In the genomic region with DNA sequence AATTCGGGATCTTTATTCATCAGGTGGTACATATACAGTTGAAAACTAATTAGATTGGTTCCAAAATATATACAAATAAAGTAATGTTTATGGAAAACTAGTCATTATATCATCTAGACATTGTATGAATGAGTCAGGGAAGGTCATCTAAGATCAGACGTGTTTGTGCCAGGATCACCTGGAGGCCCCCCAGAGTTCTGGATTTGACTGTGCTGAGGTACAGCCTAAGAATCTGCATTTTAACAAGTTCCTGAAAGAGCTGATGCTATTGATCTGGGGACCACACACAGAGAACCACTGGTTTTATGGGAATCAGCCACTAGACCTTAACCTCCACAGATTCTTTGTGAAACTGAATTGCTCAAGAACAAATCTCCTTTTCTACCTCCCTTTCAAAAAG, we compare ENCODE assay signal across 23 cellular contexts.
"Had no signal": no experiment of that assay in that cellular context is flagged by ENCODE, and none has a peak within 500 bp of the region (broad histone marks: within the 10 kb centered on the region; RNA-seq: fewer than 3 reads in every experiment).

No MANE protein-coding gene starts in this region.

- ATAC-seq: K562, PC-3, SK-N-SH treated with all-trans-retinoic acid at 6 μM for 48 hours had no signal

- H3K36me3 Mint-ChIP-seq: activated naive CD8-positive, alpha-beta T cell treated with anti-CD3 and anti-CD28 coated beads, Interleukin-2, amount 10 ng/mL, durations not matched to agents 7 days and 5 days had no signal

- H3K27ac ChIP-seq: adrenal gland, SJSA1 had no signal

- H3K9me3 ChIP-seq: adrenal gland, SJSA1 had no signal

- H3K36me3 ChIP-seq: adrenal gland, SJSA1 had no signal

- H3K27ac Mint-ChIP-seq: activated naive CD8-positive, alpha-beta T cell treated with anti-CD3 and anti-CD28 coated beads, Interleukin-2, amount 10 ng/mL, durations not matched to agents 7 days and 5 days had no signal

- H3K9me3 Mint-ChIP-seq: activated naive CD8-positive, alpha-beta T cell treated with anti-CD3 and anti-CD28 coated beads, Interleukin-2, amount 10 ng/mL, durations not matched to agents 7 days and 5 days had no signal

- H3K4me3 ChIP-seq: adrenal gland, K562, SJSA1 had no signal

- H3K4me1 ChIP-seq: adrenal gland, SJSA1 had no signal

- H3K4me3 Mint-ChIP-seq: activated naive CD8-positive, alpha-beta T cell treated with anti-CD3 and anti-CD28 coated beads, Interleukin-2, amount 10 ng/mL, durations not matched to agents 7 days and 5 days had no signal

- FAIRE-seq: colon, K562, RCC 7860 had no signal

- H3K4me1 Mint-ChIP-seq: activated naive CD8-positive, alpha-beta T cell treated with anti-CD3 and anti-CD28 coated beads, Interleukin-2, amount 10 ng/mL, durations not matched to agents 7 days and 5 days had no signal

- H3K27me3 ChIP-seq: adrenal gland, SJSA1 had no signal

- DNase-seq: activated CD4-positive, CD25-positive, alpha-beta regulatory T cell treated with anti-CD3 and anti-CD28 coated beads, Interleukin-2, amount 50 U/mL, for 72 hours; activated effector memory CD4-positive, alpha-beta T cell treated with Interleukin-2 at 50 U/mL for 16 hours; activated naive CD4-positive, alpha-beta T cell treated with Interleukin-2 at 50 U/mL for 16 hours; activated naive CD8-positive, alpha-beta T cell treated with anti-CD3 and anti-CD28 coated beads, Interleukin-2, amount 10 ng/mL, durations not matched to agents 7 days and 5 days; activated T-cell treated with anti-CD3 and anti-CD28 coated beads for 4 hours; adrenal gland; anterior cingulate cortex; cerebellar nuclear complex; Karpas-422; NCI-H1105 treated with DMSO at 0.1 percent for 48 hours; NCI-H1436 treated with DMSO at 0.1 percent for 48 hours; NCI-H187 treated with DMSO at 0.1 percent for 48 hours; NCI-H2081 treated with DMSO at 0.1 percent for 48 hours; NCI-H446; NCI-H524; PC-3; SHP77; SW 1271 had no signal
